ENCODE assay signal across 8 cellular contexts in genomic region chr17:44199553-44200477, GRCh38. TPM values are rescaled to one million over a fixed set of nuclear protein-coding genes. Genes with fewer than 3 reads are reported as not detected.
DNase-seq lines count a peak whose midpoint lies in the region; ATAC-seq, FAIRE-seq and TF ChIP-seq lines count a peak whose summit lies in the region.

Gene ATXN7L3, minus strand, starts transcription at chr17:44199884. Its CDS starts 1,814 bp downstream, at chr17:44198070.

- ATAC-seq in GM19351 (IDR thresholded peaks at IDR 0.05; ENCODE audit: unreplicated experiment) (peak; percentile 65), HG03521 (IDR thresholded peaks at IDR 0.05; ENCODE audit: unreplicated experiment) (peak; percentile 64), HepG2 (peak; percentile 82)

- peak; percentile 92 for FAIRE-seq in HepG2 (lab: Jason Lieb, UNC)

- peak within 1 kb of the TSS; percentile 75 to 97 (median 91) for H3K4me3 ChIP-seq in BLaER1 treated with 17β-estradiol and CSF1 and Interleukin-3, amounts not matched to agents 10 nM and 100 nM
- H3K4me3 ChIP-seq in HepG2 (replicated peaks in 1 of 3; ENCODE audit: insufficient read depth in 1 of 3, low read depth in 2 of 3, low read length in 3 of 3), result peak within 1 kb of the TSS; percentile 91 to 94 (median 91)

- intact Hi-C loops in HepG2 (cut with micrococcal nuclease; ENCODE audit: unreplicated experiment), result loop anchor here (5.0 kb wide), 1 partner anchor 127 kb away; no protein-coding TSS in a partner anchor

- peaks cover 19% of the 10 kb centered on the region for H3K79me2 ChIP-seq in HepG2 (ENCODE audit: insufficient read depth, low read length)

- WGBS in HepG2 (ENCODE audit: low lambda C conversion rate), result under 1% methylated on average over 66 of the region's 126 CpGs

- CTCF ChIA-PET in HepG2 (lab: Yijun Ruan, JAX; ENCODE audit: low intra/inter-chr PET ratio, low total read pairs), result no interaction called here

- peak within 1 kb of the TSS; percentile 92 to 99 (median 97) for H3K4me2 ChIP-seq in BLaER1 treated with 17β-estradiol and CSF1 and Interleukin-3, amounts not matched to agents 10 nM and 100 nM
- H3K4me2 ChIP-seq in HepG2 (ENCODE audit: low read depth, low read length), result peak within 1 kb of the TSS; percentile 97

- TF ChIP-seq RAD21 in HepG2 (CRISPR knock-in tag; IDR thresholded peaks at IDR 0.05), result peak; percentile 24; the same call in 1 of the 2 replicates

- H3K9me3 ChIP-seq in BLaER1 treated with 17β-estradiol and CSF1 and Interleukin-3, amounts not matched to agents 10 nM and 100 nM (replicated peaks in 1 of 11), result no peaks in the 10 kb centered on the region
- no peaks in the 10 kb centered on the region for H3K9me3 ChIP-seq in HepG2 (ENCODE audit: low read length)

- H3K27ac ChIP-seq in BLaER1 treated with 17β-estradiol and CSF1 and Interleukin-3, amounts not matched to agents 10 nM and 100 nM, result peak within 1 kb of the TSS; percentile 95 to 99 (median 98)
- peak within 1 kb of the TSS; percentile 95 for H3K27ac ChIP-seq in HepG2 (ENCODE audit: extremely low read length, insufficient read depth, low read length)

- H3K27me3 ChIP-seq in BLaER1 treated with 17β-estradiol and CSF1 and Interleukin-3, amounts not matched to agents 10 nM and 100 nM, result no peaks in the 10 kb centered on the region
- H3K27me3 ChIP-seq in HepG2 (ENCODE audit: control insufficient read depth in 1 of 2, insufficient read depth in 2 of 2, low read length in 2 of 2), result no peaks in the 10 kb centered on the region; a peak in 1 of 5 replicates

- POLR2A ChIA-PET in HepG2 (lab: Yijun Ruan, JAX), result interaction anchor here (0.6 to 4.1 kb wide), 27 partner anchors 9 to 1908 kb away, joined by 3 to 71 read pairs (median 4); partner anchors contain the start of genes CCDC43, GRN, HDAC5 and RUNDC3A

- in situ Hi-C loops in HepG2 (cut with HindIII; ENCODE audit: extremely low pct_ligation_motif_present, low pct_unique_long_range_greater_than_20kb), result no loop called here

- TF ChIP-seq EP300 in HepG2 (IDR thresholded peaks at IDR 0.05; ENCODE audit: low read depth in 2 of 2, low read length in 2 of 2) (no peak; a peak in 1 of 4 replicates), HepG2 (CRISPR knock-in tag; IDR thresholded peaks at IDR 0.05; ENCODE audit: borderline replicate concordance) (no peak)

- peaks cover 26 to 31% (median 29%) of the 10 kb centered on the region in 11 experiments for H3K36me3 ChIP-seq in BLaER1 treated with 17β-estradiol and CSF1 and Interleukin-3, amounts not matched to agents 10 nM and 100 nM
- H3K36me3 ChIP-seq in HepG2 (replicated peaks in 1 of 2; ENCODE audit: control insufficient read depth in 1 of 2, insufficient read depth in 2 of 2, low read length in 2 of 2), result peaks cover 10 to 25% of the 10 kb centered on the region in 2 experiments

- H4K20me1 ChIP-seq in BLaER1 treated with 17β-estradiol and CSF1 and Interleukin-3, amounts not matched to agents 10 nM and 100 nM, result peaks cover 0 to 28% (median 12%) of the 10 kb centered on the region in 11 experiments; a peak in 12 of 22 replicates
- 0 out of 2 replicates have a peak, but pooled peaks cover 7% of the 10 kb centered on the region for H4K20me1 ChIP-seq in HepG2 (ENCODE audit: insufficient read depth, low read length)

- peaks cover 59 to 72% (median 61%) of the 10 kb centered on the region in 10 experiments for H3K4me1 ChIP-seq in BLaER1 treated with 17β-estradiol and CSF1 and Interleukin-3, amounts not matched to agents 10 nM and 100 nM
- H3K4me1 ChIP-seq in HepG2 (ENCODE audit: insufficient read depth, low read length), result peaks cover 39% of the 10 kb centered on the region

- H3K9ac ChIP-seq in BLaER1 treated with 17β-estradiol and CSF1 and Interleukin-3, amounts not matched to agents 10 nM and 100 nM, result peak within 1 kb of the TSS; percentile 95 to 99 (median 99)
- peak within 1 kb of the TSS; percentile 89 for H3K9ac ChIP-seq in HepG2 (ENCODE audit: insufficient read depth, low read depth, low read length)

- no peak for TF ChIP-seq CTCF in HepG2 (CRISPR knock-in tag; IDR thresholded peaks at IDR 0.05)

- H2AFZ ChIP-seq in HepG2 (ENCODE audit: low read length), result no peak within 1 kb of the TSS

- peak in 1 of 2 experiments; percentile 65; a peak in 2 of 4 replicates for TF ChIP-seq POLR2A in HepG2 (IDR thresholded peaks at IDR 0.05; ENCODE audit: insufficient read depth in 1 of 2, low read depth in 2 of 2, low read length in 2 of 2)

- DNase-seq in NCI-H748 treated with DMSO at 0.1 percent for 48 hours (lab: John Stamatoyannopoulos, UW) (peak; percentile 91), dedifferentiated amniotic fluid mesenchymal stem cell (ENCODE audit: extremely low spot score) (peak; percentile 97), HepG2 (ENCODE audit: low spot score) (peak; percentile 97)
- peak; percentile 99 for DNase-seq in activated CD4-positive, alpha-beta T cell treated with anti-CD3 and anti-CD28 coated beads, Interleukin-2, amount 50 U/mL, for 24 hours (ENCODE audit: low read depth in 1 of 2, low spot score in 1 of 2)
- DNase-seq in stimulated activated CD4-positive, alpha-beta T cell treated with anti-CD3 and anti-CD28 coated beads, Interleukin-2, amount 100 ng/mL, for 48 hours, result peak; percentile 98 to 99

- BruUV-seq in HepG2 (replicated peaks; lab: Mats Ljungman, UMichigan), result no TSS peak

TF ChIP-seq in HepG2, 621 proteins besides CTCF, POLR2A, EP300 and RAD21 (continues in another document):
- TF ChIP-seq ZNF589 (CRISPR knock-in tag; conservative IDR thresholded peaks at IDR 0.05), result no peak
- peak; percentile 69 for TF ChIP-seq CBX1 (IDR thresholded peaks at IDR 0.05; ENCODE audit: low read depth)
- no peak for TF ChIP-seq FOXK2 (IDR thresholded peaks at IDR 0.05)
- peak; percentile 68 for TF ChIP-seq AGO2 (optimal IDR thresholded peaks at IDR 0.05; ENCODE audit: low read depth, low read length)
- TF ChIP-seq ZNF607 (CRISPR knock-in tag; IDR thresholded peaks at IDR 0.05; ENCODE audit: borderline replicate concordance), result no peak
- TF ChIP-seq CENPX (CRISPR knock-in tag; IDR thresholded peaks at IDR 0.05), result no peak
- TF ChIP-seq, protein P1, sequence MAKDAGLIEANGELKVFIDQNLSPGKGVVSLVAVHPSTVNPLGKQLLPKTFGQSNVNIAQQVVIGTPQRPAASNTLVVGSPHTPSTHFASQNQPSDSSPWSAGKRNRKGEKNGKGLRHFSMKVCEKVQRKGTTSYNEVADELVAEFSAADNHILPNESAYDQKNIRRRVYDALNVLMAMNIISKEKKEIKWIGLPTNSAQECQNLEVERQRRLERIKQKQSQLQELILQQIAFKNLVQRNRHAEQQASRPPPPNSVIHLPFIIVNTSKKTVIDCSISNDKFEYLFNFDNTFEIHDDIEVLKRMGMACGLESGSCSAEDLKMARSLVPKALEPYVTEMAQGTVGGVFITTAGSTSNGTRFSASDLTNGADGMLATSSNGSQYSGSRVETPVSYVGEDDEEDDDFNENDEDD (CRISPR knock-in tag; IDR thresholded peaks at IDR 0.05; ENCODE audit: borderline replicate concordance), result peak; percentile 65
- TF ChIP-seq SRSF9 (IDR thresholded peaks at IDR 0.05; ENCODE audit: borderline replicate concordance, insufficient read depth, low read depth, low read length, poor library complexity, severe bottlenecking), result no peak
- 0 out of 2 replicates have a peak, but pooled peaks have one; percentile 27 for TF ChIP-seq ZNF558 (CRISPR knock-in tag; IDR thresholded peaks at IDR 0.05; ENCODE audit: borderline replicate concordance)
- TF ChIP-seq ZNF160 (CRISPR knock-in tag; IDR thresholded peaks at IDR 0.05), result no peak
- peak; percentile 84 for TF ChIP-seq SP2 (CRISPR knock-in tag; IDR thresholded peaks at IDR 0.05)

RNA-seq across cellular contexts. Expression of gene ATXN7L3, which starts in this region (rescaled TPM):
- 45.7 and 59.1 TPM in 2 replicates for total RNA-seq in HepG2 (2016; rRNA removed; fragmentation: Illumina TruSeq; extraction: Trizol)
- 12.2 and 14.1 TPM in 2 replicates for total RNA-seq in HepG2 (2016; cell fraction: cytosol; rRNA removed; fragmentation: Illumina TruSeq; extraction: Trizol; ENCODE audit: low read depth)
- total RNA-seq in HepG2 (2016; cell fraction: insoluble cytoplasmic fraction; rRNA removed; fragmentation: Illumina TruSeq; extraction: Trizol), result 42.7 and 60.0 TPM in 2 replicates
- total RNA-seq in HepG2 (2016; cell fraction: membrane; rRNA removed; fragmentation: Illumina TruSeq; extraction: Trizol), result 45.9 and 46.8 TPM in 2 replicates
- 42.7 and 44.6 TPM in 2 replicates for total RNA-seq in HepG2 (2016; cell fraction: nucleus; rRNA removed; fragmentation: Illumina TruSeq; extraction: Trizol)
- 44.5 and 49.3 TPM in 2 replicates for polyA plus RNA-seq in HepG2 (2011; rRNA removed)
- polyA plus RNA-seq in HepG2 (2011; cell fraction: cytosol; rRNA removed), result 39.5 and 41.0 TPM in 2 replicates
- 121 and 131 TPM in 2 replicates for polyA plus RNA-seq in HepG2 (2011; cell fraction: nucleus; rRNA removed)
- polyA plus RNA-seq in HepG2 (2012), result 37.8 and 38.4 TPM in 2 replicates
- polyA plus RNA-seq in HepG2 (2016; cell fraction: cytosol; fragmentation: Illumina TruSeq; extraction: Trizol; ENCODE audit: low read depth), result 7.6 and 9.2 TPM in 2 replicates
- polyA plus RNA-seq in HepG2 (2016; cell fraction: insoluble cytoplasmic fraction; fragmentation: Illumina TruSeq; extraction: Trizol; ENCODE audit: low read depth), result 50.4 and 54.3 TPM in 2 replicates
- 32.8 and 36.7 TPM in 2 replicates for polyA plus RNA-seq in HepG2 (2016; cell fraction: membrane; fragmentation: Illumina TruSeq; extraction: Trizol; ENCODE audit: low read depth)
- polyA plus RNA-seq in HepG2 (2016; cell fraction: nucleus; fragmentation: Illumina TruSeq; extraction: Trizol; ENCODE audit: insufficient read depth, low read depth), result 81.5 and 96.7 TPM in 2 replicates
- polyA minus RNA-seq in HepG2 (2011; rRNA and poly(A)+ RNA removed; ENCODE audit: low replicate concordance), result 65.3 and 85.1 TPM in 2 replicates
- polyA minus RNA-seq in HepG2 (2011; cell fraction: cytosol; rRNA and poly(A)+ RNA removed), result 25.4 and 26.4 TPM in 2 replicates
- 47.9 and 72.6 TPM in 2 replicates for polyA minus RNA-seq in HepG2 (2011; cell fraction: nucleus; rRNA and poly(A)+ RNA removed)

Comparison
In these comparisons a context has a peak if more than half of its experiments do, and no peak if none do; other contexts are left out.
1. Peak in every context shown above with its lines: DNase-seq, ATAC-seq, H3K4me3 ChIP-seq and H3K27ac ChIP-seq.